ENCODE assay signal across 22 cellular contexts in genomic region chr6:1600063-1600763, GRCh38. TPM values are rescaled to one million over a fixed set of nuclear protein-coding genes. Genes with fewer than 3 reads are reported as not detected.
DNase-seq lines count a peak whose midpoint lies in the region; ATAC-seq, FAIRE-seq and TF ChIP-seq lines count a peak whose summit lies in the region.
"Had no signal": no experiment of that assay in that cellular context is flagged by ENCODE, and none has a peak within 500 bp of the region (broad histone marks: within the 10 kb centered on the region; RNA-seq: fewer than 3 reads in every experiment).

No MANE protein-coding gene starts in this region.

- TF ChIP-seq POLR2A in H1 (IDR thresholded peaks at IDR 0.05; ENCODE audit: control extremely low read depth in 1 of 2, low read depth in 2 of 2, low read length in 2 of 2) (no peak), adrenal gland (IDR thresholded peaks at IDR 0.05) (no peak)

- H3K9ac ChIP-seq in SK-N-SH (no peak overlapping the region), H1 (replicated peaks in 1 of 4; ENCODE audit: extremely low read depth in 1 of 4, low read depth in 3 of 4, low read length in 3 of 4) (no peak overlapping the region)
- H3K9ac ChIP-seq: BLaER1, GM23248 had no signal

- H3K18ac ChIP-seq in H1 (ENCODE audit: extremely low read depth, low read length): no peak overlapping the region

- no peak overlapping the region for H4K91ac ChIP-seq in H1 (replicated peaks; ENCODE audit: insufficient read length, low read length)

- H3K27me3 ChIP-seq in SK-N-SH (ENCODE audit: insufficient read depth): peaks cover 8% of the 10 kb centered on the region; the same call in 1 of the 2 replicates
- H3K27me3 ChIP-seq in H1 (replicated peaks in 1 of 4; ENCODE audit: control insufficient read depth in 3 of 4, extremely low read depth in 1 of 4, insufficient read depth in 3 of 4, low read length in 3 of 4): peaks cover 12 to 30% (median 25%) of the 10 kb centered on the region in 4 experiments
- H3K27me3 ChIP-seq in adrenal gland: peaks cover 64% of the 10 kb centered on the region

- peaks cover 2% of the 10 kb centered on the region for H3K27me3 Mint-ChIP-seq in osteocyte (ENCODE audit: unreplicated experiment)

- H3K4me2 ChIP-seq in SK-N-SH (no peak overlapping the region), H1 (ENCODE audit: insufficient read depth in 1 of 2, low read depth in 2 of 2, low read length in 2 of 2) (no peak overlapping the region)
- H3K4me2 ChIP-seq: BLaER1 had no signal

- DNase-seq in SK-N-SH: no peak
- DNase-seq in H1 (ENCODE audit: low read depth in 1 of 2, low spot score in 2 of 2): no peak
- no peak for DNase-seq in adrenal gland
- DNase-seq in osteocyte (ENCODE audit: extremely low spot score, unreplicated experiment): no peak
- DNase-seq: Caco-2; CD4-positive, CD25-positive, alpha-beta regulatory T cell; CD8-positive, alpha-beta T cell; DMS153; DND-41; GM23248; H9 had no signal

- no peak overlapping the region for H4K5ac ChIP-seq in H1 (ENCODE audit: insufficient read length, low read depth, low read length)

- H3K23ac ChIP-seq in H1 (ENCODE audit: insufficient read length): no peak overlapping the region

- WGBS in SK-N-SH (ENCODE audit: low lambda C conversion rate): 20% methylated on average over 3 of the region's 3 CpGs
- 84% methylated on average over 3 of the region's 3 CpGs; no CpG with 5 or more reads in 1 of the 2 experiments for WGBS in H1 (ENCODE audit: extremely low coverage in 1 of 2, insufficient coverage in 1 of 2, insufficient read length in 1 of 2, insufficient replicate concordance in 2 of 2, low coverage in 1 of 2, low lambda C conversion rate in 2 of 2, missing lambda C conversion rate in 1 of 2), 2 experiments
- WGBS in adrenal gland, 4 donors: 53 to 79% (median 72%) methylated on average over 3 of the region's 3 CpGs

- no peaks in the 10 kb centered on the region for H3K36me3 Mint-ChIP-seq in osteocyte (ENCODE audit: unreplicated experiment)
- H3K36me3 Mint-ChIP-seq: CD4-positive, CD25-positive, alpha-beta regulatory T cell; CD8-positive, alpha-beta T cell had no signal

- TF ChIP-seq CTCF in HEK293 (tag by site-specific recombination; IDR thresholded peaks at IDR 0.05) (no peak), SK-N-SH (IDR thresholded peaks at IDR 0.05) (no peak), H1 (IDR thresholded peaks at IDR 0.05; ENCODE audit: control extremely low read depth in 1 of 3, insufficient read depth in 1 of 3, low read depth in 1 of 3, low read length in 3 of 3) (no peak), adrenal gland (IDR thresholded peaks at IDR 0.05) (no peak), osteocyte (IDR thresholded peaks at IDR 0.05) (no peak)

- intact Hi-C loops in adrenal gland (cut with DNase I): loop anchor here (5.0 to 10.0 kb wide), 4 partner anchors 85 to 597 kb away; no protein-coding TSS in a partner anchor

- H2AK5ac ChIP-seq in H1 (ENCODE audit: low read depth, low read length): no peak overlapping the region

- no peak for ATAC-seq in HG02678 (IDR thresholded peaks at IDR 0.05; ENCODE audit: unreplicated experiment)
- ATAC-seq: CD8-positive, alpha-beta T cell; HCT116 had no signal

- CTCF ChIA-PET in HEK293 (lab: Yijun Ruan, JAX) (interaction anchor here (0.6 to 1.8 kb wide), 8 partner anchors 28 to 1034 kb away, joined by 3 to 7 read pairs (median 4); no protein-coding TSS in a partner anchor), SK-N-SH (lab: Yijun Ruan, JAX) (interaction anchor here (0.9 to 7.3 kb wide), 7 partner anchors 504 to 1034 kb away, joined by 3 to 95 read pairs (median 4); no protein-coding TSS in a partner anchor), H1 (lab: Charles Lee; ENCODE audit: partially characterized antibody) (interaction anchor here (0.5 to 1.5 kb wide), 5 partner anchors 8 to 748 kb away, joined by 3 to 6 read pairs (median 3); no protein-coding TSS in a partner anchor)

- TF ChIP-seq EP300 in SK-N-SH (IDR thresholded peaks at IDR 0.05; ENCODE audit: borderline replicate concordance in 1 of 2, low read depth in 1 of 2, low read length in 1 of 2) (0 out of 4 replicates have a peak, but pooled peaks of 1 of the 2 experiments have one; percentile 16), H1 (IDR thresholded peaks at IDR 0.05; ENCODE audit: borderline replicate concordance in 1 of 2, low read depth in 2 of 2, low read length in 2 of 2) (no peak)

- H3F3A ChIP-seq in SK-N-SH (replicated peaks; ENCODE audit: insufficient read depth): no peaks in the 10 kb centered on the region

- H3K79me1 ChIP-seq in H1 (ENCODE audit: low read depth, low read length): no peaks in the 10 kb centered on the region

- H3K4me3 ChIP-seq in HEK293 (ENCODE audit: low read depth, low read length) (no peak overlapping the region), SK-N-SH (ENCODE audit: low read depth in 2 of 2, low read length in 1 of 2) (no peak overlapping the region), H1 (ENCODE audit: extremely low read depth in 1 of 4, insufficient read depth in 2 of 4, low read depth in 3 of 4, low read length in 4 of 4) (no peak overlapping the region), adrenal gland (no peak overlapping the region)
- H3K4me3 ChIP-seq: BLaER1, GM23248 had no signal

- no peaks in the 10 kb centered on the region for H3K36me3 ChIP-seq in HEK293 (ENCODE audit: control insufficient read depth in 2 of 2, insufficient read depth in 1 of 2, low read length in 2 of 2)
- H3K36me3 ChIP-seq in SK-N-SH (replicated peaks in 1 of 2; ENCODE audit: control insufficient read depth in 1 of 2, insufficient read depth in 2 of 2, low read length in 1 of 2): no peaks in the 10 kb centered on the region
- peaks cover 0 to 7% (median 0%) of the 10 kb centered on the region in 4 experiments; a peak in 1 of 8 replicates for H3K36me3 ChIP-seq in H1 (ENCODE audit: control insufficient read depth in 2 of 4, insufficient read depth in 4 of 4, low read length in 3 of 4)
- H3K36me3 ChIP-seq in adrenal gland (replicated peaks in 1 of 2): no peaks in the 10 kb centered on the region
- H3K36me3 ChIP-seq: BLaER1 had no signal

- no peak overlapping the region for H3K56ac ChIP-seq in H1 (replicated peaks; ENCODE audit: insufficient read length, low read depth, low read length)

- FAIRE-seq in H1 (lab: Jason Lieb, UNC): no peak
- FAIRE-seq: A204.1, G401.6, GM12892, GM19239 had no signal

- H3K27ac ChIP-seq in HEK293 (ENCODE audit: extremely low read depth, low read depth, low read length): peak overlapping the region; percentile 90; the same call in 1 of the 2 replicates
- no peak overlapping the region for H3K27ac ChIP-seq in SK-N-SH (ENCODE audit: low read depth in 2 of 2, low read length in 1 of 2)
- H3K27ac ChIP-seq in H1 (ENCODE audit: low read depth, low read length): no peak overlapping the region
- no peak overlapping the region for H3K27ac ChIP-seq in adrenal gland
- H3K27ac ChIP-seq: 22Rv1, BLaER1, C4-2B, GM23248 had no signal

- H3K27ac Mint-ChIP-seq in osteocyte (ENCODE audit: unreplicated experiment): no peak overlapping the region
- H3K27ac Mint-ChIP-seq: B cell; CD8-positive, alpha-beta T cell; H9 had no signal

- H2BK20ac ChIP-seq in H1 (ENCODE audit: low read length): no peak overlapping the region

- POLR2A ChIA-PET in HEK293 (lab: Yijun Ruan, JAX) (interaction anchor here (0.6 kb wide), 1 partner anchor 752 kb away, joined by 3 read pairs; no protein-coding TSS in a partner anchor), SK-N-SH (lab: Yijun Ruan, JAX) (no interaction called here), H1 (lab: Charles Lee; ENCODE audit: partially characterized antibody) (no interaction called here)

- no peaks in the 10 kb centered on the region for H3K9me2 ChIP-seq in SK-N-SH

- TF ChIP-seq RAD21 in SK-N-SH (IDR thresholded peaks at IDR 0.05; ENCODE audit: low read length) (no peak), H1 (IDR thresholded peaks at IDR 0.05 in 1 of 2, conservative IDR thresholded peaks at IDR 0.05 in 1 of 2; ENCODE audit: low read depth in 2 of 2, low read length in 2 of 2) (no peak)

- peaks cover 7% of the 10 kb centered on the region; the same call in 1 of the 2 replicates for H3K23me2 ChIP-seq in H1 (ENCODE audit: low read depth, low read length)

- H3K4me1 ChIP-seq in HEK293 (ENCODE audit: control insufficient read depth, insufficient read depth, low read length): peaks cover 38% of the 10 kb centered on the region
- H3K4me1 ChIP-seq in SK-N-SH (ENCODE audit: control insufficient read depth in 1 of 2, insufficient read depth in 2 of 2, low read depth in 1 of 2, low read length in 1 of 2): peaks cover 0 to 13% of the 10 kb centered on the region in 2 experiments; a peak in 1 of 4 replicates
- peaks cover 0 to 10% (median 3%) of the 10 kb centered on the region in 4 experiments; a peak in 5 of 7 replicates for H3K4me1 ChIP-seq in H1 (replicated peaks in 1 of 4; ENCODE audit: control insufficient read depth in 3 of 4, insufficient read depth in 4 of 4, low read length in 3 of 4)
- H3K4me1 ChIP-seq in adrenal gland (replicated peaks in 1 of 2): peaks cover 0 to 13% of the 10 kb centered on the region in 2 donors

- 0 out of 2 replicates have a peak overlapping the region, but pooled peaks have one; percentile 33 for H2BK12ac ChIP-seq in H1 (ENCODE audit: low read depth, low read length)

- H3K79me2 ChIP-seq in SK-N-SH (ENCODE audit: insufficient read depth) (no peaks in the 10 kb centered on the region), H1 (ENCODE audit: control insufficient read depth in 1 of 2, insufficient read depth in 2 of 2, low read length in 2 of 2) (no peaks in the 10 kb centered on the region)

- H2BK120ac ChIP-seq in H1 (replicated peaks; ENCODE audit: low read depth, low read length): no peak overlapping the region

- H2BK15ac ChIP-seq in H1 (ENCODE audit: low read length): no peak overlapping the region

- no peaks in the 10 kb centered on the region for H4K20me1 ChIP-seq in SK-N-SH (ENCODE audit: insufficient read depth)
- H4K20me1 ChIP-seq in H1 (replicated peaks in 1 of 2; ENCODE audit: control insufficient read depth in 1 of 2, insufficient read depth in 2 of 2, low read length in 2 of 2): peaks cover 0 to 1% of the 10 kb centered on the region in 2 experiments

- H4K8ac ChIP-seq in H1 (ENCODE audit: extremely low read depth, insufficient read depth, low read length): no peak overlapping the region

- H3K4ac ChIP-seq in H1 (replicated peaks; ENCODE audit: insufficient read length, low read depth, low read length): no peak overlapping the region

- H3K4me1 Mint-ChIP-seq in osteocyte (ENCODE audit: unreplicated experiment): peaks cover 17% of the 10 kb centered on the region
- H3K4me1 Mint-ChIP-seq: B cell had no signal

- H3K14ac ChIP-seq in H1 (ENCODE audit: insufficient read length): no peak overlapping the region

- no peaks in the 10 kb centered on the region for H3K9me3 Mint-ChIP-seq in osteocyte (ENCODE audit: unreplicated experiment)
- H3K9me3 Mint-ChIP-seq: CD4-positive, CD25-positive, alpha-beta regulatory T cell; CD8-positive, alpha-beta T cell; H9 had no signal

- H3K9me3 ChIP-seq in HEK293 (ENCODE audit: control insufficient read depth, insufficient read depth, low read depth, low read length) (no peaks in the 10 kb centered on the region), SK-N-SH (no peaks in the 10 kb centered on the region), H1 (ENCODE audit: insufficient read depth in 2 of 2, low read depth in 1 of 2, low read length in 1 of 2) (no peaks in the 10 kb centered on the region), adrenal gland (replicated peaks in 1 of 3) (no peaks in the 10 kb centered on the region)
- H3K9me3 ChIP-seq: BLaER1, Caco-2 had no signal

- H2AFZ ChIP-seq in SK-N-SH (ENCODE audit: low read depth): no peak overlapping the region
- H2AFZ ChIP-seq in H1 (ENCODE audit: low read length): no peak overlapping the region
- H2AFZ ChIP-seq: GM23248 had no signal

- no peak overlapping the region for H2BK5ac ChIP-seq in H1 (ENCODE audit: low read depth, low read length)

- H3K4me3 Mint-ChIP-seq in osteocyte (ENCODE audit: unreplicated experiment): no peak overlapping the region
- H3K4me3 Mint-ChIP-seq: B cell; CD8-positive, alpha-beta T cell; H9 had no signal

RNA-seq across cellular contexts. Expression of gene FOXC1, which starts 9.5 kb away (rescaled TPM):
- polyA plus RNA-seq in SK-N-SH (2012; rRNA removed) (3.6 and 4.3 TPM in 2 replicates), H1 (2011; rRNA removed) (0.05 TPM in 1 of 2 replicates, not detected in the other), adrenal gland (1 to 10 TPM; 2.7 to 5.3 (median 4.6) TPM)
- polyA plus RNA-seq in SK-N-SH (2012; cell fraction: cytosol; rRNA removed): 4.3 TPM in 2 replicates
- polyA plus RNA-seq in SK-N-SH (2012; cell fraction: nucleus; rRNA removed): 5.0 and 5.6 TPM in 2 replicates
- total RNA-seq in H1 (2021; fragmentation: NEBNext Ultra II Directional; extraction: Animal tissue kit (Norgen Biotek cat#: 25700)): 0.13 and 0.22 TPM in 2 replicates
- 0.09 TPM for polyA plus RNA-seq in H1 (2011; cell fraction: cytosol; rRNA removed)
- 0.03 TPM for polyA plus RNA-seq in H1 (2011; cell fraction: nucleus; rRNA removed)
- polyA plus RNA-seq in H1 (2012, experiment 1 of 2): 0.05 to 0.07 TPM in 2 of 4 replicates, not detected in the others
- 0.13 TPM for polyA plus RNA-seq in H1 (2012, experiment 2 of 2)
- 0.10 TPM for polyA plus RNA-seq in H1 (2013, experiment 1 of 2)
- 0.06 TPM for polyA plus RNA-seq in H1 (2013, experiment 2 of 2)
- polyA minus RNA-seq in H1 (2011; rRNA and poly(A)+ RNA removed): 0.10 TPM in 1 of 2 replicates, not detected in the other
- not detected for polyA minus RNA-seq in H1 (2011; cell fraction: cytosol; rRNA and poly(A)+ RNA removed)
- polyA minus RNA-seq in H1 (2011; cell fraction: nucleus; rRNA and poly(A)+ RNA removed): 0.40 TPM
- total RNA-seq in adrenal gland (10 to 100 TPM in 1 of 8 donors, 1 to 10 TPM in 7; 3.0 to 13.2 (median 5.7) TPM), osteocyte (106 and 108 TPM in 2 replicates)
- total RNA-seq: CD4-positive, CD25-positive, alpha-beta regulatory T cell; CD8-positive, alpha-beta T cell; H9 had no signal
- polyA plus RNA-seq: CD4-positive, CD25-positive, alpha-beta regulatory T cell had no signal
